1 cellular context compared by ENCODE assay signal in the genomic region with DNA sequence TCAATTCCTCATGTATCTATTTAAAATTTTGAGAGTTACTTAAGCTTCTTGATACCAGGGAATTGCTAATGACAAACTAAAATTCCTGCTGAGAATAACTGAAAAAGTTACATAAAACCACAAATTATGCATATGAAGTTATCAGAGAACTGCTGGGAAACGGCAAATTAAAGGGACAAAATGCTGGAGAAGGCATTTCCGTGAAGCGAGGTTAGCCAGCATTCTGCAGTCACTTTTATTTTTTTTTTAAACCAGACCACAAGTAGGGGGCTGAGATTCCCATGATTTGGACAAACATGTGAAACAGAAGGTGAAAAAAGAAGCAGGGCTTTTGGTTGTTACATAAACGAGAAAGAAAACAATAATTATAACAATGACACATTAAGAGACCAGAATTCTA.
TF ChIP-seq lines count a peak whose summit lies in the region.

No MANE protein-coding gene starts in this region.

TF ChIP-seq in A549, 52 proteins besides CTCF, POLR2A, EP300 and RAD21:
- TF ChIP-seq PHF8 (IDR thresholded peaks at IDR 0.05; ENCODE audit: borderline replicate concordance, low read depth) (no peak), HMGXB4 (CRISPR knock-in tag; IDR thresholded peaks at IDR 0.05; ENCODE audit: borderline replicate concordance) (no peak), CBX2 (IDR thresholded peaks at IDR 0.05; ENCODE audit: borderline replicate concordance, low read depth) (no peak)
- TF ChIP-seq, protein P1, sequence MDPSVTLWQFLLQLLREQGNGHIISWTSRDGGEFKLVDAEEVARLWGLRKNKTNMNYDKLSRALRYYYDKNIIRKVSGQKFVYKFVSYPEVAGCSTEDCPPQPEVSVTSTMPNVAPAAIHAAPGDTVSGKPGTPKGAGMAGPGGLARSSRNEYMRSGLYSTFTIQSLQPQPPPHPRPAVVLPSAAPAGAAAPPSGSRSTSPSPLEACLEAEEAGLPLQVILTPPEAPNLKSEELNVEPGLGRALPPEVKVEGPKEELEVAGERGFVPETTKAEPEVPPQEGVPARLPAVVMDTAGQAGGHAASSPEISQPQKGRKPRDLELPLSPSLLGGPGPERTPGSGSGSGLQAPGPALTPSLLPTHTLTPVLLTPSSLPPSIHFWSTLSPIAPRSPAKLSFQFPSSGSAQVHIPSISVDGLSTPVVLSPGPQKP (IDR thresholded peaks at IDR 0.05; ENCODE audit: low read depth, low read length): no peak
TF ChIP-seq in A549: peak in this region for 0.
